23 cellular contexts compared by ENCODE assay signal in genomic region chr12:42953021-42953420, GRCh38.
"Had no signal": no experiment of that assay in that cellular context is flagged by ENCODE, and none has a peak within 500 bp of the region (broad histone marks: within the 10 kb centered on the region; RNA-seq: fewer than 3 reads in every experiment).

No MANE protein-coding gene starts in this region.

- H3K27me3 Mint-ChIP-seq: naive B cell had no signal

- H3K27ac ChIP-seq: coronary artery, dorsolateral prefrontal cortex, esophagus muscularis mucosa, foreskin keratinocyte, gastroesophageal sphincter, heart left ventricle, hepatocyte, left lung, lower lobe of right lung had no signal

- H3K4me3 Mint-ChIP-seq: immature natural killer cell had no signal

- H3K27ac Mint-ChIP-seq: immature natural killer cell had no signal

- H3K27me3 ChIP-seq: esophagus muscularis mucosa, foreskin keratinocyte, gastroesophageal sphincter, heart left ventricle, hepatocyte, left lung had no signal

- H3K4me3 ChIP-seq: coronary artery, dorsolateral prefrontal cortex, esophagus muscularis mucosa, gastroesophageal sphincter, heart left ventricle, hepatocyte, left lung, lower lobe of right lung had no signal

- H3K4me1 ChIP-seq: esophagus muscularis mucosa, gastroesophageal sphincter, left lung, lower lobe of right lung had no signal

- FAIRE-seq: colon, endothelial cell of umbilical vein, frontal cortex had no signal

- H3K36me3 Mint-ChIP-seq: immature natural killer cell had no signal

- H3K4me1 Mint-ChIP-seq: immature natural killer cell, naive B cell had no signal

- H3K9me3 ChIP-seq: esophagus muscularis mucosa, gastroesophageal sphincter, heart left ventricle, lower lobe of right lung had no signal

- DNase-seq: dermis blood vessel endothelial cell; dorsolateral prefrontal cortex; effector CD4-positive, alpha-beta T cell; effector memory CD4-positive, alpha-beta T cell; foreskin keratinocyte; heart left ventricle; hypothalamus; immature natural killer cell; islet precursor cell; left cardiac atrium; left lung; left ventricle myocardium superior; lower lobe of right lung; mesendoderm; midbrain; naive B cell had no signal

- H3K36me3 ChIP-seq: esophagus muscularis mucosa, gastroesophageal sphincter, heart left ventricle, left lung, lower lobe of right lung had no signal
